ENCODE assay signal across 13 cellular contexts in genomic region chr2:219003267-219003634, GRCh38. TPM values are rescaled to one million over a fixed set of nuclear protein-coding genes. Genes with fewer than 3 reads are reported as not detected.
DNase-seq lines count a peak whose midpoint lies in the region; ATAC-seq, FAIRE-seq and TF ChIP-seq lines count a peak whose summit lies in the region.
"Had no signal": no experiment of that assay in that cellular context is flagged by ENCODE, and none has a peak within 500 bp of the region (broad histone marks: within the 10 kb centered on the region; RNA-seq: fewer than 3 reads in every experiment).

No MANE protein-coding gene starts in this region.

- no peak for TF ChIP-seq POLR2A in K562 (conservative IDR thresholded peaks at IDR 0.05)

- no peak overlapping the region for H3K14ac ChIP-seq in H9 (ENCODE audit: insufficient read depth, low read length)

- no peak overlapping the region for H2BK15ac ChIP-seq in H9 (ENCODE audit: low read depth, low read length)

- H3K27me3 Mint-ChIP-seq in H9 (ENCODE audit: low read depth): peaks cover 99% of the 10 kb centered on the region

- DNase-seq in AG20443 (ENCODE audit: low spot score) (peak; percentile 67), H9 (no peak), K562 (ENCODE audit: extremely low read depth in 1 of 4, low spot score in 3 of 4) (no peak), T1000 (lab: John Stamatoyannopoulos, UW) (no peak), OCI-M2 (lab: John Stamatoyannopoulos, UW; ENCODE audit: unreplicated experiment) (no peak), MG63 (no peak)
- DNase-seq: NCI-H226 had no signal

- peaks cover 58% of the 10 kb centered on the region for H3K27me3 ChIP-seq in H9 (ENCODE audit: insufficient read depth, low read length)
- peaks cover 0 to 32% of the 10 kb centered on the region in 2 experiments; a peak in 2 of 5 replicates for H3K27me3 ChIP-seq in K562 (ENCODE audit: control insufficient read depth in 2 of 2, insufficient read depth in 2 of 2, low read length in 2 of 2)
- no peaks in the 10 kb centered on the region; the same call in 1 of the 2 replicates for H3K27me3 ChIP-seq in MG63

- H3K56ac ChIP-seq in H9 (ENCODE audit: insufficient read length, low read depth, low read length): no peak overlapping the region

- H2BK5ac ChIP-seq in H9 (ENCODE audit: insufficient read length, low read length): no peak overlapping the region

- H3K4ac ChIP-seq in H9 (ENCODE audit: low read depth, low read length): no peak overlapping the region

- H3K23me2 ChIP-seq in H9 (ENCODE audit: insufficient read length, low read depth, low read length, poor library complexity, severe bottlenecking): peaks cover 10% of the 10 kb centered on the region

- H3K36me3 Mint-ChIP-seq in H9 (ENCODE audit: insufficient read depth in 1 of 3, low read depth in 3 of 3): no peaks in the 10 kb centered on the region; a peak in 1 of 7 replicates
- H3K36me3 Mint-ChIP-seq: CD14-positive monocyte had no signal

- H2BK20ac ChIP-seq in H9 (ENCODE audit: low read depth, low read length, poor library complexity, severe bottlenecking): no peak overlapping the region

- H3K4me2 ChIP-seq in H9 (ENCODE audit: insufficient read depth, insufficient read length, low read length) (peak overlapping the region; percentile 36), K562 (ENCODE audit: insufficient read depth, low read length) (no peak overlapping the region; the same call in 1 of the 2 replicates)
- H3K4me2 ChIP-seq: KMS-11 had no signal

- H3K27ac ChIP-seq in H9 (ENCODE audit: insufficient read length, low read depth, low read length): no peak overlapping the region
- H3K27ac ChIP-seq in K562 (ENCODE audit: extremely low read depth, low read depth, low read length): no peak overlapping the region
- H3K27ac ChIP-seq in mesodermal cell (ENCODE audit: low read depth, low read length, severe bottlenecking): no peak overlapping the region
- H3K27ac ChIP-seq: KMS-11 had no signal

- FAIRE-seq in K562 (lab: Jason Lieb, UNC): no peak
- FAIRE-seq: islet of Langerhans had no signal

- H3K27ac Mint-ChIP-seq in H9: no peak overlapping the region
- H3K27ac Mint-ChIP-seq: CD14-positive monocyte had no signal

- H2BK12ac ChIP-seq in H9 (ENCODE audit: insufficient read length, low read depth, low read length): no peak overlapping the region

- no peaks in the 10 kb centered on the region for H3K9me1 ChIP-seq in K562 (ENCODE audit: control insufficient read depth, insufficient read depth, low read length)

- H3K79me2 ChIP-seq in H9 (ENCODE audit: insufficient read depth, low read length) (no peaks in the 10 kb centered on the region), K562 (ENCODE audit: control insufficient read depth, insufficient read depth, low read length) (no peaks in the 10 kb centered on the region)

- H2AK5ac ChIP-seq in H9 (ENCODE audit: insufficient read length, low read length): no peak overlapping the region

- TF ChIP-seq CTCF in H9 (conservative IDR thresholded peaks at IDR 0.05): no peak
- TF ChIP-seq CTCF in K562 (IDR thresholded peaks at IDR 0.05 in 2 of 3, conservative IDR thresholded peaks at IDR 0.05 in 1 of 3; ENCODE audit: insufficient read depth in 2 of 3, low read depth in 1 of 3, low read length in 3 of 3): no peak

- H3K9ac ChIP-seq in H9 (ENCODE audit: extremely low read depth, insufficient read length, low read length) (no peak overlapping the region), K562 (ENCODE audit: insufficient read depth in 1 of 2, low read depth in 2 of 2, low read length in 2 of 2) (no peak overlapping the region)
- H3K9ac ChIP-seq: KMS-11 had no signal

- no peaks in the 10 kb centered on the region for H3K79me1 ChIP-seq in H9 (ENCODE audit: insufficient read depth, low read depth, low read length, poor library complexity, severe bottlenecking)

- H3K18ac ChIP-seq in H9 (ENCODE audit: insufficient read length, low read depth, low read length): no peak overlapping the region

- no peak overlapping the region for H3T11ph ChIP-seq in H9 (ENCODE audit: low read length)

- intact Hi-C loops in K562 (cut with micrococcal nuclease): no loop called here

- H2AFZ ChIP-seq in H9 (ENCODE audit: low read length) (no peak overlapping the region), K562 (ENCODE audit: low read depth, low read length) (no peak overlapping the region)

- H4K8ac ChIP-seq in H9 (replicated peaks; ENCODE audit: insufficient read length, low read depth, low read length): no peak overlapping the region

- H3K4me3 Mint-ChIP-seq in H9: peak overlapping the region; percentile 30 to 74; a peak in 4 of 5 replicates

- in situ Hi-C loops in K562 (cut with MboI): no loop called here

- no peaks in the 10 kb centered on the region for H3K9me3 Mint-ChIP-seq in H9

- POLR2A ChIA-PET in K562 (lab: Yijun Ruan, JAX): interaction anchor here (0.7 kb wide), 1 partner anchor 33 kb away, joined by 3 read pairs; no protein-coding TSS in a partner anchor

- no peak overlapping the region for H2BK120ac ChIP-seq in H9 (ENCODE audit: low read depth, low read length, poor library complexity, severe bottlenecking)

- peaks cover 26 to 31% of the 10 kb centered on the region in 2 experiments for H3K4me1 Mint-ChIP-seq in H9

- H3K9me3 ChIP-seq in H9 (ENCODE audit: control insufficient read depth, low read depth, low read length) (no peaks in the 10 kb centered on the region), K562 (replicated peaks; ENCODE audit: control insufficient read depth, insufficient read depth, low read depth, low read length) (no peaks in the 10 kb centered on the region), mesodermal cell (ENCODE audit: control insufficient read depth, low read length) (no peaks in the 10 kb centered on the region), MG63 (no peaks in the 10 kb centered on the region)

- BruUV-seq in K562 (replicated peaks; lab: Mats Ljungman, UMichigan): no TSS peak

- no peak overlapping the region for H4K5ac ChIP-seq in H9 (ENCODE audit: insufficient read length, low read depth, low read length)

- WGBS in H9 (ENCODE audit: extremely low coverage, insufficient read length, low lambda C conversion rate): no CpG with 5 or more reads among the region's 20 CpGs
- 2% methylated on average over 20 of the region's 20 CpGs for WGBS in K562 (ENCODE audit: insufficient coverage, low coverage, missing lambda C conversion rate)
- 12 to 48% methylated on average over 2 to 18 of the region's 20 CpGs for WGBS in mesodermal cell (ENCODE audit: insufficient coverage in 2 of 2), 2 experiments

- no peak for TF ChIP-seq EP300 in K562 (IDR thresholded peaks at IDR 0.05; ENCODE audit: low read length)

- no peak overlapping the region for H4K91ac ChIP-seq in H9 (ENCODE audit: insufficient read length, low read depth, low read length)

- H3K36me3 ChIP-seq in K562 (ENCODE audit: control insufficient read depth, insufficient read depth, low read length) (no peaks in the 10 kb centered on the region), mesodermal cell (ENCODE audit: control insufficient read depth, insufficient read depth, low read length) (no peaks in the 10 kb centered on the region), MG63 (no peaks in the 10 kb centered on the region)

- CTCF ChIA-PET in K562 (lab: Yijun Ruan, JAX; ENCODE audit: low intra/inter-chr PET ratio): interaction anchor here (0.9 kb wide), 1 partner anchor 127 kb away, joined by 3 read pairs; no protein-coding TSS in a partner anchor

- ATAC-seq in K562 (no peak), HG03175 (IDR thresholded peaks at IDR 0.05; ENCODE audit: unreplicated experiment) (no peak)

- peaks cover 9% of the 10 kb centered on the region; the same call in 1 of the 2 replicates for H3K4me1 ChIP-seq in H9 (ENCODE audit: insufficient read depth, low read length)
- peaks cover 9 to 32% of the 10 kb centered on the region in 2 experiments for H3K4me1 ChIP-seq in K562 (replicated peaks in 1 of 2; ENCODE audit: control insufficient read depth in 2 of 2, insufficient read depth in 2 of 2, low read length in 2 of 2)
- H3K4me1 ChIP-seq in mesodermal cell (ENCODE audit: control insufficient read depth, insufficient read depth, low read length, poor library complexity, severe bottlenecking): peaks cover 14% of the 10 kb centered on the region

- no peak overlapping the region for H3K23ac ChIP-seq in H9 (ENCODE audit: insufficient read length, low read depth, low read length)

- H3K4me3 ChIP-seq in K562 (no peak overlapping the region), mesodermal cell (ENCODE audit: extremely low read depth, insufficient read depth, low read length, poor library complexity, severe bottlenecking) (peak overlapping the region; percentile 16), MG63 (no peak overlapping the region)

- H4K20me1 ChIP-seq in H9 (ENCODE audit: control insufficient read depth, insufficient read depth, insufficient read length): no peaks in the 10 kb centered on the region
- H4K20me1 ChIP-seq in K562 (replicated peaks; ENCODE audit: control insufficient read depth, insufficient read depth, low read length): no peaks in the 10 kb centered on the region

- TF ChIP-seq RAD21 in K562 (CRISPR knock-in tag; conservative IDR thresholded peaks at IDR 0.05 in 1 of 2, IDR thresholded peaks at IDR 0.05 in 1 of 2): no peak; a peak in 1 of 4 replicates

RNA-seq across cellular contexts. Expression of gene CRYBA2, which starts 10.0 kb away (rescaled TPM):
- total RNA-seq in H9 (2021): not detected in 2 replicates
- 1.6 TPM in 1 of 2 replicates, not detected in the other for total RNA-seq in K562 (2011; cell fraction: chromatin; rRNA removed; ENCODE audit: low replicate concordance)
- 1.0 TPM in 1 of 2 replicates, not detected in the other for total RNA-seq in K562 (2011; cell fraction: nucleolus; rRNA removed)
- total RNA-seq in K562 (2011; cell fraction: nucleoplasm; rRNA removed): 0.81 TPM in 1 of 2 replicates, not detected in the other
- total RNA-seq in K562 (2014; rRNA removed): 0.73 TPM in 1 of 2 replicates, not detected in the other
- not detected in 2 replicates for total RNA-seq in K562 (2014; rRNA removed; fragmentation: Illumina TruSeq; extraction: Trizol)
- 0.72 and 0.75 TPM in 2 replicates for total RNA-seq in K562 (2015; rRNA removed; fragmentation: Illumina TruSeq; extraction: Trizol)
- 0.51 and 0.81 TPM in 2 replicates for total RNA-seq in K562 (2021)
- 0.23 and 1.8 TPM in 2 replicates for polyA plus RNA-seq in K562 (2011; rRNA removed)
- polyA plus RNA-seq in K562 (2011; cell fraction: cytosol; rRNA removed): 0.62 and 9.2 TPM in 2 replicates
- polyA plus RNA-seq in K562 (2011; cell fraction: nucleus; rRNA removed): 1.7 and 14.2 TPM in 2 replicates
- 0.75 and 1.6 TPM in 2 replicates for polyA plus RNA-seq in K562 (2012)
- polyA plus RNA-seq in K562 (2014; fragmentation: Illumina TruSeq; extraction: Trizol): not detected in 2 replicates
- polyA plus RNA-seq in K562 (2014; fragmentation: Nextera tagmentation; extraction: Ambion mirVana): under 1 TPM in 1 of 2 experiments, not detected in 1; 0.11 TPM
- polyA plus RNA-seq in K562 (2014; rRNA removed): not detected in 2 replicates
- 0.91 TPM in 1 of 2 replicates, not detected in the other for polyA minus RNA-seq in K562 (2011; rRNA and poly(A)+ RNA removed)
- polyA minus RNA-seq in K562 (2011; cell fraction: cytosol; rRNA and poly(A)+ RNA removed): 2.6 TPM in 1 of 2 replicates, not detected in the other
- polyA minus RNA-seq in K562 (2011; cell fraction: nucleus; rRNA and poly(A)+ RNA removed): 0.67 TPM in 1 of 2 replicates, not detected in the other
- polyA plus RNA-seq in mesodermal cell (2013, experiment 1 of 2): 3.2 TPM
- 2.6 TPM for polyA plus RNA-seq in mesodermal cell (2013, experiment 2 of 2)
- total RNA-seq in MG63 (2014; rRNA removed; shearing (Covaris generic); ENCODE audit: low replicate concordance): not detected in 2 replicates
- total RNA-seq: epithelial cell of proximal tubule had no signal
- polyA plus RNA-seq: CD14-positive monocyte had no signal

RNA-seq across cellular contexts. Expression of gene FEV, which starts 18.3 kb away (rescaled TPM):
- not detected in 2 replicates for total RNA-seq in H9 (2021)
- total RNA-seq in K562 (2011; cell fraction: chromatin; rRNA removed; ENCODE audit: low replicate concordance): 0.51 TPM in 1 of 2 replicates, not detected in the other
- 0.17 TPM in 1 of 2 replicates, not detected in the other for total RNA-seq in K562 (2011; cell fraction: nucleolus; rRNA removed)
- total RNA-seq in K562 (2011; cell fraction: nucleoplasm; rRNA removed): 0.38 TPM in 1 of 2 replicates, not detected in the other
- 0.45 and 0.57 TPM in 2 replicates for total RNA-seq in K562 (2014; rRNA removed)
- total RNA-seq in K562 (2014; rRNA removed; fragmentation: Illumina TruSeq; extraction: Trizol): 0.29 TPM in 1 of 2 replicates, not detected in the other
- total RNA-seq in K562 (2015; rRNA removed; fragmentation: Illumina TruSeq; extraction: Trizol): 0.36 and 0.49 TPM in 2 replicates
- 1.6 and 2.4 TPM in 2 replicates for total RNA-seq in K562 (2021)
- 1.1 TPM in 2 replicates for polyA plus RNA-seq in K562 (2011; rRNA removed)
- 1.0 and 5.2 TPM in 2 replicates for polyA plus RNA-seq in K562 (2011; cell fraction: cytosol; rRNA removed)
- polyA plus RNA-seq in K562 (2011; cell fraction: nucleus; rRNA removed): 1.5 and 5.2 TPM in 2 replicates
- 5.2 and 7.5 TPM in 2 replicates for polyA plus RNA-seq in K562 (2012)
- polyA plus RNA-seq in K562 (2014; fragmentation: Illumina TruSeq; extraction: Trizol): 0.79 and 0.83 TPM in 2 replicates
- under 1 TPM; 0.08 to 0.14 TPM for polyA plus RNA-seq in K562 (2014; fragmentation: Nextera tagmentation; extraction: Ambion mirVana)
- 0.78 and 1.7 TPM in 2 replicates for polyA plus RNA-seq in K562 (2014; rRNA removed)
- polyA minus RNA-seq in K562 (2011; rRNA and poly(A)+ RNA removed): 0.27 and 0.81 TPM in 2 replicates
- polyA minus RNA-seq in K562 (2011; cell fraction: cytosol; rRNA and poly(A)+ RNA removed): 2.3 and 4.0 TPM in 2 replicates
- 0.33 and 0.94 TPM in 2 replicates for polyA minus RNA-seq in K562 (2011; cell fraction: nucleus; rRNA and poly(A)+ RNA removed)
- polyA plus RNA-seq in mesodermal cell (2013, experiment 1 of 2): 4.6 TPM
- 3.2 TPM for polyA plus RNA-seq in mesodermal cell (2013, experiment 2 of 2)
- total RNA-seq in MG63 (2014; rRNA removed; shearing (Covaris generic); ENCODE audit: low replicate concordance): not detected in 2 replicates
- total RNA-seq: epithelial cell of proximal tubule had no signal
- polyA plus RNA-seq: CD14-positive monocyte had no signal

RNA-seq across cellular contexts. Expression of gene CFAP65, which starts 38.1 kb away (rescaled TPM):
- 0.18 and 0.20 TPM in 2 replicates for total RNA-seq in H9 (2021)
- 0.25 TPM in 1 of 2 replicates, not detected in the other for total RNA-seq in K562 (2011; cell fraction: chromatin; rRNA removed; ENCODE audit: low replicate concordance)
- total RNA-seq in K562 (2011; cell fraction: nucleolus; rRNA removed): not detected in 2 replicates
- total RNA-seq in K562 (2011; cell fraction: nucleoplasm; rRNA removed): not detected in 2 replicates
- total RNA-seq in K562 (2014; rRNA removed): not detected in 2 replicates
- total RNA-seq in K562 (2014; rRNA removed; fragmentation: Illumina TruSeq; extraction: Trizol): not detected in 2 replicates
- not detected in 2 replicates for total RNA-seq in K562 (2015; rRNA removed; fragmentation: Illumina TruSeq; extraction: Trizol)
- not detected in 2 replicates for total RNA-seq in K562 (2021)
- not detected in 2 replicates for polyA plus RNA-seq in K562 (2011; rRNA removed)
- not detected in 2 replicates for polyA plus RNA-seq in K562 (2011; cell fraction: cytosol; rRNA removed)
- not detected in 2 replicates for polyA plus RNA-seq in K562 (2011; cell fraction: nucleus; rRNA removed)
- polyA plus RNA-seq in K562 (2012): 0.03 TPM in 1 of 2 replicates, not detected in the other
- not detected in 2 replicates for polyA plus RNA-seq in K562 (2014; fragmentation: Illumina TruSeq; extraction: Trizol)
- polyA plus RNA-seq in K562 (2014; fragmentation: Nextera tagmentation; extraction: Ambion mirVana): not detected
- not detected in 2 replicates for polyA plus RNA-seq in K562 (2014; rRNA removed)
- polyA minus RNA-seq in K562 (2011; rRNA and poly(A)+ RNA removed): not detected in 2 replicates
- polyA minus RNA-seq in K562 (2011; cell fraction: cytosol; rRNA and poly(A)+ RNA removed): not detected in 2 replicates
- polyA minus RNA-seq in K562 (2011; cell fraction: nucleus; rRNA and poly(A)+ RNA removed): not detected in 2 replicates
- 0.15 TPM for polyA plus RNA-seq in mesodermal cell (2013, experiment 1 of 2)
- polyA plus RNA-seq in mesodermal cell (2013, experiment 2 of 2): 0.51 TPM
- 0.03 TPM in 1 of 2 replicates, not detected in the other for total RNA-seq in MG63 (2014; rRNA removed; shearing (Covaris generic); ENCODE audit: low replicate concordance)
- polyA plus RNA-seq: CD14-positive monocyte had no signal

RNA-seq across cellular contexts. Expression of gene CDK5R2, which starts 43.8 kb away (rescaled TPM):
- 0.11 and 0.26 TPM in 2 replicates for total RNA-seq in H9 (2021)
- 0.12 TPM in 1 of 2 replicates, not detected in the other for total RNA-seq in K562 (2011; cell fraction: chromatin; rRNA removed; ENCODE audit: low replicate concordance)
- not detected in 2 replicates for total RNA-seq in K562 (2011; cell fraction: nucleolus; rRNA removed)
- total RNA-seq in K562 (2011; cell fraction: nucleoplasm; rRNA removed): 0.22 and 0.38 TPM in 2 replicates
- total RNA-seq in K562 (2014; rRNA removed): not detected in 2 replicates
- not detected in 2 replicates for total RNA-seq in K562 (2014; rRNA removed; fragmentation: Illumina TruSeq; extraction: Trizol)
- total RNA-seq in K562 (2015; rRNA removed; fragmentation: Illumina TruSeq; extraction: Trizol): not detected in 2 replicates
- total RNA-seq in K562 (2021): 0.09 TPM in 1 of 2 replicates, not detected in the other
- polyA plus RNA-seq in K562 (2011; rRNA removed): not detected in 2 replicates
- 0.03 and 0.04 TPM in 2 replicates for polyA plus RNA-seq in K562 (2011; cell fraction: cytosol; rRNA removed)
- 0.08 and 0.17 TPM in 2 replicates for polyA plus RNA-seq in K562 (2011; cell fraction: nucleus; rRNA removed)
- polyA plus RNA-seq in K562 (2012): 0.03 and 0.08 TPM in 2 replicates
- not detected in 2 replicates for polyA plus RNA-seq in K562 (2014; fragmentation: Illumina TruSeq; extraction: Trizol)
- polyA plus RNA-seq in K562 (2014; fragmentation: Nextera tagmentation; extraction: Ambion mirVana): not detected
- not detected in 2 replicates for polyA plus RNA-seq in K562 (2014; rRNA removed)
- polyA minus RNA-seq in K562 (2011; rRNA and poly(A)+ RNA removed): 0.09 and 0.11 TPM in 2 replicates
- polyA minus RNA-seq in K562 (2011; cell fraction: cytosol; rRNA and poly(A)+ RNA removed): not detected in 2 replicates
- 0.13 and 0.22 TPM in 2 replicates for polyA minus RNA-seq in K562 (2011; cell fraction: nucleus; rRNA and poly(A)+ RNA removed)
- polyA plus RNA-seq in mesodermal cell (2013, experiment 1 of 2): 0.74 TPM
- polyA plus RNA-seq in mesodermal cell (2013, experiment 2 of 2): 0.40 TPM
- not detected in 2 replicates for total RNA-seq in MG63 (2014; rRNA removed; shearing (Covaris generic); ENCODE audit: low replicate concordance)
- total RNA-seq: epithelial cell of proximal tubule had no signal
- polyA plus RNA-seq: CD14-positive monocyte had no signal

RNA-seq across cellular contexts. Expression of gene IHH, which starts 57.5 kb away (rescaled TPM):
- total RNA-seq in H9 (2021): 0.11 TPM in 1 of 2 replicates, not detected in the other
- not detected in 2 replicates for total RNA-seq in K562 (2011; cell fraction: chromatin; rRNA removed; ENCODE audit: low replicate concordance)
- not detected in 2 replicates for total RNA-seq in K562 (2011; cell fraction: nucleolus; rRNA removed)
- not detected in 2 replicates for total RNA-seq in K562 (2011; cell fraction: nucleoplasm; rRNA removed)
- total RNA-seq in K562 (2014; rRNA removed): not detected in 2 replicates
- not detected in 2 replicates for total RNA-seq in K562 (2014; rRNA removed; fragmentation: Illumina TruSeq; extraction: Trizol)
- not detected in 2 replicates for total RNA-seq in K562 (2015; rRNA removed; fragmentation: Illumina TruSeq; extraction: Trizol)
- 0.07 TPM in 1 of 2 replicates, not detected in the other for total RNA-seq in K562 (2021)
- not detected in 2 replicates for polyA plus RNA-seq in K562 (2011; rRNA removed)
- not detected in 2 replicates for polyA plus RNA-seq in K562 (2011; cell fraction: cytosol; rRNA removed)
- 0.06 and 0.07 TPM in 2 replicates for polyA plus RNA-seq in K562 (2011; cell fraction: nucleus; rRNA removed)
- polyA plus RNA-seq in K562 (2012): not detected in 2 replicates
- polyA plus RNA-seq in K562 (2014; fragmentation: Illumina TruSeq; extraction: Trizol): not detected in 2 replicates
- polyA plus RNA-seq in K562 (2014; fragmentation: Nextera tagmentation; extraction: Ambion mirVana): not detected
- polyA plus RNA-seq in K562 (2014; rRNA removed): not detected in 2 replicates
- not detected in 2 replicates for polyA minus RNA-seq in K562 (2011; rRNA and poly(A)+ RNA removed)
- not detected in 2 replicates for polyA minus RNA-seq in K562 (2011; cell fraction: cytosol; rRNA and poly(A)+ RNA removed)
- polyA minus RNA-seq in K562 (2011; cell fraction: nucleus; rRNA and poly(A)+ RNA removed): not detected in 2 replicates
- not detected for polyA plus RNA-seq in mesodermal cell (2013, experiment 1 of 2)
- not detected for polyA plus RNA-seq in mesodermal cell (2013, experiment 2 of 2)
- total RNA-seq in MG63 (2014; rRNA removed; shearing (Covaris generic); ENCODE audit: low replicate concordance): 0.16 TPM in 1 of 2 replicates, not detected in the other
- total RNA-seq: epithelial cell of proximal tubule had no signal
- polyA plus RNA-seq: CD14-positive monocyte had no signal
